Comparison of ENCODE assay signal across 1 cellular context in genomic region chr11:128492461-128492860, GRCh38.
TF ChIP-seq lines count a peak whose summit lies in the region.

No MANE protein-coding gene starts in this region.

TF ChIP-seq in HepG2, 621 proteins besides CTCF, POLR2A, EP300 and RAD21 (continued from another document):
- no peak for TF ChIP-seq ZNF772 (CRISPR knock-in tag; IDR thresholded peaks at IDR 0.05)
- TF ChIP-seq FOXO4 (CRISPR knock-in tag; conservative IDR thresholded peaks at IDR 0.05): no peak
- TF ChIP-seq ZNF263 (CRISPR knock-in tag; IDR thresholded peaks at IDR 0.05): no peak
- no peak for TF ChIP-seq SMYD3 (CRISPR knock-in tag; IDR thresholded peaks at IDR 0.05)
- no peak for TF ChIP-seq CAMTA2 (CRISPR knock-in tag; IDR thresholded peaks at IDR 0.05; ENCODE audit: borderline replicate concordance)
